In genomic region chr1:197200468-197200899, GRCh38 we compare ENCODE assay signal across 8 cellular contexts. TPM values are rescaled to one million over a fixed set of nuclear protein-coding genes. Genes with fewer than 3 reads are reported as not detected.
DNase-seq lines count a peak whose midpoint lies in the region; ATAC-seq and TF ChIP-seq lines count a peak whose summit lies in the region.

No MANE protein-coding gene starts in this region.

- H3F3A ChIP-seq in GM23338 (replicated peaks; ENCODE audit: low read depth): no peaks in the 10 kb centered on the region

- ATAC-seq in GM23338 (no peak), SK-N-SH treated with all-trans-retinoic acid at 6 μM for 48 hours (peak; percentile 18), HG03039 (IDR thresholded peaks at IDR 0.05; ENCODE audit: unreplicated experiment) (no peak)

- peak overlapping the region; percentile 91 for H2AFZ ChIP-seq in GM23338

- peak overlapping the region; percentile 85 for H3K4me2 ChIP-seq in GM23338

- H3K27me3 ChIP-seq in GM23338 (ENCODE audit: insufficient read depth) (no peaks in the 10 kb centered on the region), endocrine pancreas (ENCODE audit: control insufficient read depth, insufficient read depth, low read length) (no peaks in the 10 kb centered on the region), muscle layer of duodenum (ENCODE audit: low read depth, low read length) (no peaks in the 10 kb centered on the region)

- DNase-seq in CD1c-positive myeloid dendritic cell (ENCODE audit: extremely low spot score): peak; percentile 24
- DNase-seq in GM23338 (ENCODE audit: low spot score): peak; percentile 18
- no peak for DNase-seq in inferior parietal cortex (ENCODE audit: extremely low spot score)
- DNase-seq in T-helper 9 cell: no peak

- H4K20me1 ChIP-seq in GM23338 (replicated peaks; ENCODE audit: insufficient read depth): no peaks in the 10 kb centered on the region

- no peak for TF ChIP-seq CTCF in GM23338 (conservative IDR thresholded peaks at IDR 0.05; ENCODE audit: low read depth in 2 of 2)

- peak overlapping the region; percentile 96 for H3K27ac Mint-ChIP-seq in GM23338

- no peaks in the 10 kb centered on the region for H3K36me3 ChIP-seq in GM23338 (ENCODE audit: insufficient read depth)
- no peaks in the 10 kb centered on the region for H3K36me3 ChIP-seq in endocrine pancreas (ENCODE audit: control insufficient read depth, insufficient read depth, low read length)
- no peaks in the 10 kb centered on the region for H3K36me3 ChIP-seq in muscle layer of duodenum (ENCODE audit: control insufficient read depth in 1 of 2, insufficient read depth in 2 of 2, low read length in 2 of 2)

- H3K9me2 ChIP-seq in GM23338 (ENCODE audit: insufficient read depth): no peaks in the 10 kb centered on the region

- peaks cover 38% of the 10 kb centered on the region for H3K4me1 ChIP-seq in GM23338 (ENCODE audit: insufficient read depth)
- peaks cover 29% of the 10 kb centered on the region for H3K4me1 ChIP-seq in endocrine pancreas (ENCODE audit: control insufficient read depth, insufficient read depth, low read length)
- H3K4me1 ChIP-seq in muscle layer of duodenum (ENCODE audit: control insufficient read depth in 1 of 2, insufficient read depth in 2 of 2, low read length in 2 of 2): peaks cover 9 to 27% of the 10 kb centered on the region in 2 donors

- peaks cover 44% of the 10 kb centered on the region for H3K4me1 Mint-ChIP-seq in GM23338

- H3K9me3 Mint-ChIP-seq in GM23338: no peaks in the 10 kb centered on the region

- peaks cover 9% of the 10 kb centered on the region for H3K27me3 Mint-ChIP-seq in GM23338 (ENCODE audit: insufficient read depth, low read depth, poor library complexity)

- peaks cover 50% of the 10 kb centered on the region for H3K79me2 ChIP-seq in GM23338 (replicated peaks; ENCODE audit: insufficient read depth)

- H3K27ac ChIP-seq in GM23338 (ENCODE audit: low read depth) (peak overlapping the region; percentile 75), muscle layer of duodenum (ENCODE audit: low read length) (peak overlapping the region; percentile 93)

- H3K9ac ChIP-seq in endocrine pancreas (ENCODE audit: control insufficient read depth, insufficient read depth, low read length): peak overlapping the region; percentile 80

- peak overlapping the region; percentile 99 for H3K4me3 Mint-ChIP-seq in GM23338

- H3K4me3 ChIP-seq in GM23338 (peak overlapping the region; percentile 84), endocrine pancreas (ENCODE audit: control insufficient read depth, insufficient read depth, low read length) (peak overlapping the region; percentile 98), muscle layer of duodenum (ENCODE audit: low read depth in 1 of 2, low read length in 2 of 2) (peak overlapping the region; percentile 81 to 100)

- H3K9me3 ChIP-seq in endocrine pancreas (ENCODE audit: control insufficient read depth, low read length): no peaks in the 10 kb centered on the region
- no peaks in the 10 kb centered on the region for H3K9me3 ChIP-seq in muscle layer of duodenum (ENCODE audit: control insufficient read depth in 1 of 2, low read length in 2 of 2)

- H3K36me3 Mint-ChIP-seq in GM23338 (ENCODE audit: low read depth): no peaks in the 10 kb centered on the region

TF ChIP-seq in GM23338, 12 proteins besides CTCF, POLR2A, EP300 and RAD21 (continues in another document):
- no peak for TF ChIP-seq JUNB (IDR thresholded peaks at IDR 0.05; ENCODE audit: unreplicated experiment)
- no peak for TF ChIP-seq EZH2 (IDR thresholded peaks at IDR 0.05; ENCODE audit: low read depth, unreplicated experiment)
- no peak for TF ChIP-seq ZNF114 (CRISPR knock-in tag; IDR thresholded peaks at IDR 0.05)
- TF ChIP-seq STAT1 (IDR thresholded peaks at IDR 0.05; ENCODE audit: unreplicated experiment): no peak

TF ChIP-seq in SK-N-SH treated with all-trans-retinoic acid at 6 μM for 48 hours, 23 proteins besides CTCF, POLR2A, EP300 and RAD21 (continues in another document):
- TF ChIP-seq TOX (CRISPR knock-in tag; IDR thresholded peaks at IDR 0.05; ENCODE audit: borderline replicate concordance) (no peak), ESRRG (CRISPR knock-in tag; IDR thresholded peaks at IDR 0.05) (no peak), CSDC2 (CRISPR knock-in tag; IDR thresholded peaks at IDR 0.05) (no peak), ZFP3 (CRISPR knock-in tag; IDR thresholded peaks at IDR 0.05) (no peak), CSRNP3 (CRISPR knock-in tag; IDR thresholded peaks at IDR 0.05) (no peak), ZFP30 (CRISPR knock-in tag; IDR thresholded peaks at IDR 0.05) (no peak), ZNF8 (CRISPR knock-in tag; IDR thresholded peaks at IDR 0.05) (no peak), TCF4 (CRISPR knock-in tag; IDR thresholded peaks at IDR 0.05; ENCODE audit: borderline replicate concordance) (no peak), TSHZ2 (CRISPR knock-in tag; IDR thresholded peaks at IDR 0.05) (no peak), CREB5 (CRISPR knock-in tag; IDR thresholded peaks at IDR 0.05; ENCODE audit: low read depth) (no peak), ARNTL (CRISPR knock-in tag; IDR thresholded peaks at IDR 0.05; ENCODE audit: borderline replicate concordance, low read depth) (no peak), ZNF565 (CRISPR knock-in tag; conservative IDR thresholded peaks at IDR 0.05; ENCODE audit: low read depth) (no peak), RARB (CRISPR knock-in tag; IDR thresholded peaks at IDR 0.05) (no peak), SNAI2 (CRISPR knock-in tag; IDR thresholded peaks at IDR 0.05) (no peak), PATZ1 (CRISPR knock-in tag; IDR thresholded peaks at IDR 0.05; ENCODE audit: borderline replicate concordance) (no peak), ISL1 (CRISPR knock-in tag; IDR thresholded peaks at IDR 0.05) (no peak), OSR1 (CRISPR knock-in tag; IDR thresholded peaks at IDR 0.05) (no peak)

RNA-seq across cellular contexts. Expression of gene ZBTB41, which starts 0.6 kb away (rescaled TPM):
- 6.9 and 8.2 TPM in 2 replicates for total RNA-seq in GM23338 (2014; rRNA removed; shearing (Covaris generic))
- 1.9 and 2.2 TPM in 2 replicates for polyA plus RNA-seq in GM23338 (2016; fragmentation: Nextera tagmentation; extraction: Ambion mirVana)

RNA-seq across cellular contexts. Expression of gene ASPM, which starts 54.0 kb away (rescaled TPM):
- 64.9 and 65.4 TPM in 2 replicates for total RNA-seq in GM23338 (2014; rRNA removed; shearing (Covaris generic))
- polyA plus RNA-seq in GM23338 (2016; fragmentation: Nextera tagmentation; extraction: Ambion mirVana): 35.6 and 36.8 TPM in 2 replicates

Comparison
In these comparisons a context has a peak if more than half of its experiments do, and no peak if none do; other contexts are left out.
1. DNase-seq: peak in CD1c-positive myeloid dendritic cell (single experiment) and GM23338 (single experiment); none in inferior parietal cortex (single experiment) and T-helper 9 cell (single experiment).
2. Peak in every context shown above with its lines, with median percentiles within 50 percentile points of each other: H3K4me3 ChIP-seq.